Comparison of ENCODE assay signal across 1 cellular context in genomic region chr7:155020996-155021395, GRCh38.
TF ChIP-seq lines count a peak whose summit lies in the region.

No MANE protein-coding gene starts in this region.

TF ChIP-seq in H1, 55 proteins besides CTCF, POLR2A, EP300 and RAD21:
- no peak for TF ChIP-seq SRF (IDR thresholded peaks at IDR 0.05; ENCODE audit: low read depth, low read length)
